ENCODE assay signal across 9 cellular contexts in the genomic region with DNA sequence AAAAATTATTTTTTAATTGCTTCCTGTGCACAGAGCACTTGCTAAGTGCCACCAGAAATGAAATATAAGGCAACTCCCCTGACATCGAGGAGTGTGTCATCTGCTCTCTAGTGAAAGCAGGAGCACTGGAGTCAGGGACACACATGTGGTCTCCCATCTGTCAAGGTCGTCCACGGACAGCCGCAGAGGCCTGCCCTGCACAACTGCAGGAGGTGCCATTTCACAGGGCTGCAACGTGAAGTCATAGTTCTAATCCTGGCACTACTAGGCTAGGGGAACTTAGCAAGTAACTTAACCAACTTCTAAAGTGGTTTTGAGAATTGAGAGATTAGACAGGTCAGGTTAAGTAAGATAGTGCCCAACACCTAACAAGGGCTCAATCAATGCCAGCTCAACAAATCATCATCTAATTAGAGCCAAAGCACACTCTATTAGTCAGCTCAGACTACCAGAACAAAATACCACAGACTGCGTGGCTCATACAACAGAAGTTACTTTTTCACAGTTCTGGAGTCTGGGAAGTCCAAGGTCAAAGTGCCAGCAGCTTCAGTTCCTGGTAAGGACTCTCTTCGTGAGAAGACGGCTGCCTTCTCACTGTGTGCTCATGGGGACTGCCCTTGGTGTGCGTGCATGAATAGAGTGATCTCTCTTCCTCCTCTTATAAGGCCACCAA. TPM values are rescaled to one million over a fixed set of nuclear protein-coding genes. Genes with fewer than 3 reads are reported as not detected.
DNase-seq lines count a peak whose midpoint lies in the region; ATAC-seq and TF ChIP-seq lines count a peak whose summit lies in the region.
"Had no signal": no experiment of that assay in that cellular context is flagged by ENCODE, and none has a peak within 500 bp of the region (broad histone marks: within the 10 kb centered on the region; RNA-seq: fewer than 3 reads in every experiment).

No MANE protein-coding gene starts in this region.

- H3K79me2 ChIP-seq in GM23248 (ENCODE audit: insufficient read depth), result peaks cover 64% of the 10 kb centered on the region

- TF ChIP-seq CTCF in astrocyte of the spinal cord (IDR thresholded peaks at IDR 0.05; ENCODE audit: low read depth, low read length), result peak; percentile 3
- no peak for TF ChIP-seq CTCF in lower lobe of right lung (IDR thresholded peaks at IDR 0.05)

- no peaks in the 10 kb centered on the region for H3K9me2 ChIP-seq in GM23248 (ENCODE audit: insufficient read depth)

- peaks cover 24 to 91% (median 52%) of the 10 kb centered on the region in 11 experiments; a peak in 20 of 22 replicates for H4K20me1 ChIP-seq in BLaER1 treated with 17β-estradiol and CSF1 and Interleukin-3, amounts not matched to agents 10 nM and 100 nM
- H4K20me1 ChIP-seq in GM23248 (ENCODE audit: insufficient read depth), result no peaks in the 10 kb centered on the region

- H3K9me3 ChIP-seq in BLaER1 treated with 17β-estradiol and CSF1 and Interleukin-3, amounts not matched to agents 10 nM and 100 nM (replicated peaks in 1 of 11), result peaks cover 2 to 12% (median 8%) of the 10 kb centered on the region in 11 experiments; a peak in 17 of 22 replicates
- H3K9me3 ChIP-seq in GM23248 (ENCODE audit: low read depth) (no peaks in the 10 kb centered on the region), lower lobe of right lung (no peaks in the 10 kb centered on the region)

- H3F3A ChIP-seq in GM23248 (ENCODE audit: insufficient read depth), result no peaks in the 10 kb centered on the region

- peaks cover 1 to 30% (median 12%) of the 10 kb centered on the region in 11 experiments; a peak in 16 of 22 replicates for H3K36me3 ChIP-seq in BLaER1 treated with 17β-estradiol and CSF1 and Interleukin-3, amounts not matched to agents 10 nM and 100 nM
- H3K36me3 ChIP-seq in GM23248 (ENCODE audit: low read depth) (no peaks in the 10 kb centered on the region), lower lobe of right lung (no peaks in the 10 kb centered on the region)

- in situ Hi-C loops in GM23248 (cut with MboI) (no loop called here), astrocyte of the spinal cord (cut with HindIII; ENCODE audit: low sequenced_read_pairs) (no loop called here)

- DNase-seq in GM23248, result peak; percentile 74
- peak; percentile 46 for DNase-seq in astrocyte of the spinal cord (ENCODE audit: low read depth, low spot score)
- no peak for DNase-seq in lower lobe of right lung
- DNase-seq in SKM-1 (lab: John Stamatoyannopoulos, UW; ENCODE audit: unreplicated experiment), result no peak
- no peak for DNase-seq in stimulated activated CD4-positive, alpha-beta T cell treated with anti-CD3 and anti-CD28 coated beads, Interleukin-4, amount 100 ng/mL, for 4 hours
- no peak for DNase-seq in occipital lobe (lab: John Stamatoyannopoulos, UW)
- DNase-seq: Kasumi-1 had no signal

- WGBS in GM23248 (ENCODE audit: low coverage in 1 of 2, low lambda C conversion rate in 2 of 2, missing lambda C conversion rate in 2 of 2), 2 experiments, result 15 to 21% methylated on average over 9 of the region's 9 CpGs

- peak overlapping the region in 2 of 11 experiments; percentile 17 to 27; a peak in 1 of 22 replicates for H3K9ac ChIP-seq in BLaER1 treated with 17β-estradiol and CSF1 and Interleukin-3, amounts not matched to agents 10 nM and 100 nM
- no peak overlapping the region for H3K9ac ChIP-seq in GM23248

- peak overlapping the region; percentile 53 to 86 (median 76) for H3K4me2 ChIP-seq in BLaER1 treated with 17β-estradiol and CSF1 and Interleukin-3, amounts not matched to agents 10 nM and 100 nM
- H3K4me2 ChIP-seq in GM23248 (ENCODE audit: unreplicated experiment), result peak overlapping the region; percentile 5

- ATAC-seq in lower lobe of right lung (peak; percentile 35 to 43), GM21390 (IDR thresholded peaks at IDR 0.05; ENCODE audit: unreplicated experiment) (no peak)

- H3K4me1 ChIP-seq in BLaER1 treated with 17β-estradiol and CSF1 and Interleukin-3, amounts not matched to agents 10 nM and 100 nM, result peaks cover 53 to 80% (median 73%) of the 10 kb centered on the region in 10 experiments
- H3K4me1 ChIP-seq in GM23248 (ENCODE audit: insufficient read depth), result peaks cover 12% of the 10 kb centered on the region
- peaks cover 36% of the 10 kb centered on the region for H3K4me1 ChIP-seq in lower lobe of right lung

- no peak overlapping the region for H2AFZ ChIP-seq in GM23248

- peak overlapping the region in 7 of 11 experiments; percentile 1 to 52 (median 18); a peak in 6 of 22 replicates for H3K27ac ChIP-seq in BLaER1 treated with 17β-estradiol and CSF1 and Interleukin-3, amounts not matched to agents 10 nM and 100 nM
- peak overlapping the region; percentile 35; the same call in 1 of the 2 replicates for H3K27ac ChIP-seq in GM23248
- H3K27ac ChIP-seq in lower lobe of right lung, result no peak overlapping the region

- intact Hi-C loops in lower lobe of right lung (cut with DNase I), result no loop called here

- H3K27me3 ChIP-seq in BLaER1 treated with 17β-estradiol and CSF1 and Interleukin-3, amounts not matched to agents 10 nM and 100 nM, result no peaks in the 10 kb centered on the region
- H3K27me3 ChIP-seq in GM23248 (replicated peaks; ENCODE audit: insufficient read depth) (no peaks in the 10 kb centered on the region), lower lobe of right lung (ENCODE audit: low read depth) (no peaks in the 10 kb centered on the region)

- H3K4me3 ChIP-seq in BLaER1 treated with 17β-estradiol and CSF1 and Interleukin-3, amounts not matched to agents 10 nM and 100 nM, result no peak overlapping the region
- H3K4me3 ChIP-seq in GM23248 (no peak overlapping the region), astrocyte of the spinal cord (ENCODE audit: low read depth, low read length) (no peak overlapping the region), lower lobe of right lung (no peak overlapping the region)

RNA-seq across cellular contexts. Expression of a gene that starts 30.7 kb away (rescaled TPM):
- 15.9 and 18.6 TPM in 2 replicates for total RNA-seq in GM23248 (2014; rRNA removed; shearing (Covaris generic))
- 18.6 and 19.0 TPM in 2 replicates for polyA plus RNA-seq in GM23248 (2016; fragmentation: Nextera tagmentation; extraction: Ambion mirVana)
- total RNA-seq in lower lobe of right lung (116 TPM), occipital lobe (36.8 TPM)

Comparison
In these comparisons a context has a peak if more than half of its experiments do, and no peak if none do; other contexts are left out.
1. DNase-seq: peak in GM23248 (single experiment) and astrocyte of the spinal cord (single experiment); none in lower lobe of right lung (single experiment), SKM-1 (single experiment), stimulated activated CD4-positive, alpha-beta T cell treated with anti-CD3 and anti-CD28 coated beads, Interleukin-4, amount 100 ng/mL, for 4 hours (0 of 2) and occipital lobe (single experiment).